ENCODE assay signal across 17 cellular contexts in the genomic region with DNA sequence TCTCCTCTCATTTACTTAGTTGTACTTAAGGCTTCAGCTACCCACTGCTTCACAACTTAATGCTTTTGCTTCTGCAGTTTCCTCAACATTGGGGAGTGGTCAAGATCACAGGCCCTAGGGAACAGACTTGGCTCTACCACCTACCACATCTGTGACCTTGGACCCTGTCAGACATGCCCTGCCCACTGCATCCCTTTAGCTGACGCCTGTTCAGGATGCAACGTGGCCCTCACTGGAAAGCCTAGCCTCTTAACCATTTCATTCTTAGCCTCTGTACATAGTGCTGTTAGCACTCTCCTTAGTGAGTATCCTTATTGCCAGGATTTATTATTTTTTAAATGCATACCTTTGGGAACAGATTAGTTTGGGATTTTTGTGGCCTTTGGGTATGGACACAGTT. TPM values are rescaled to one million over a fixed set of nuclear protein-coding genes. Genes with fewer than 3 reads are reported as not detected.
A peak's percentile ranks its signal among the peaks of the same experiment; 100 is the strongest.
DNase-seq lines count a peak whose midpoint lies in the region; ATAC-seq, FAIRE-seq and TF ChIP-seq lines count a peak whose summit lies in the region.
"Had no signal": no experiment of that assay in that cellular context is flagged by ENCODE, and none has a peak within 500 bp of the region (broad histone marks: within the 10 kb centered on the region; RNA-seq: fewer than 3 reads in every experiment).

No MANE protein-coding gene starts in this region.

- no peaks in the 10 kb centered on the region for H3K9me3 ChIP-seq in esophagus squamous epithelium
- no peaks in the 10 kb centered on the region for H3K9me3 ChIP-seq in thoracic aorta
- H3K9me3 ChIP-seq: A549 had no signal

- peaks cover 63% of the 10 kb centered on the region for H3K4me1 Mint-ChIP-seq in memory B cell

- H3K4me1 ChIP-seq in esophagus squamous epithelium (peaks cover 0 to 83% (median 43%) of the 10 kb centered on the region in 3 donors), thoracic aorta (ENCODE audit: control insufficient read depth in 1 of 2, low read depth in 2 of 2) (peaks cover 58 to 89% of the 10 kb centered on the region in 2 donors)
- H3K4me1 ChIP-seq: A549 had no signal

- TF ChIP-seq CTCF in esophagus squamous epithelium (IDR thresholded peaks at IDR 0.05) (no peak), thoracic aorta (IDR thresholded peaks at IDR 0.05) (no peak)

- no peaks in the 10 kb centered on the region for H3K9me3 Mint-ChIP-seq in memory B cell
- H3K9me3 Mint-ChIP-seq: IgD-negative memory B cell had no signal

- H3K36me3 ChIP-seq in esophagus squamous epithelium (peaks cover 0 to 6% (median 0%) of the 10 kb centered on the region in 3 donors), thoracic aorta (no peaks in the 10 kb centered on the region)

- no peaks in the 10 kb centered on the region for H3K27me3 Mint-ChIP-seq in memory B cell
- H3K27me3 Mint-ChIP-seq: IgD-negative memory B cell had no signal

- H3K4me3 Mint-ChIP-seq in memory B cell: no peak overlapping the region

- DNase-seq in Right ventricle myocardium superior (no peak), cardiac septum (ENCODE audit: low spot score) (no peak), esophagus squamous epithelium (lab: John Stamatoyannopoulos, UW) (no peak), memory B cell (ENCODE audit: low spot score in 2 of 2) (no peak), thoracic aorta (ENCODE audit: low spot score) (no peak), NCI-H187 (lab: John Stamatoyannopoulos, UW) (no peak), GM19239 (ENCODE audit: insufficient read length, low spot score) (no peak)
- DNase-seq: activated CD4-positive, alpha-beta T cell treated with anti-CD3 and anti-CD28 coated beads, Interleukin-2, amount 50 U/mL, for 4 hours; activated effector memory CD4-positive, alpha-beta T cell treated with Interleukin-2 at 50 U/mL for 16 hours; NCI-H1417 treated with DMSO at 0.1 percent for 48 hours; NCI-H526 treated with DMSO at 0.1 percent for 48 hours; T1000 had no signal

- H3K27ac ChIP-seq in esophagus squamous epithelium (peak overlapping the region in 3 of 4 donors; percentile 42 to 61 (median 46)), thoracic aorta (peak overlapping the region; percentile 49 to 62)
- H3K27ac ChIP-seq: A549 had no signal

- peaks cover 7% of the 10 kb centered on the region for H3K36me3 Mint-ChIP-seq in memory B cell

- H3K27me3 ChIP-seq in esophagus squamous epithelium (no peaks in the 10 kb centered on the region), thoracic aorta (replicated peaks; ENCODE audit: insufficient read depth) (no peaks in the 10 kb centered on the region)

- WGBS in esophagus squamous epithelium, 2 donors: 42 to 55% methylated on average over 2 of the region's 2 CpGs

- ATAC-seq in Right ventricle myocardium superior (ENCODE audit: poor library complexity) (peak; percentile 17), memory B cell (ENCODE audit: low read depth) (no peak), thoracic aorta (ENCODE audit: insufficient number of reproducible peaks, low FRiP score, low read depth) (no peak), HG02623 (IDR thresholded peaks at IDR 0.05; ENCODE audit: unreplicated experiment) (no peak)
- ATAC-seq: A549 had no signal

- TF ChIP-seq POLR2A in esophagus squamous epithelium (IDR thresholded peaks at IDR 0.05): no peak

- FAIRE-seq in GM19239 (lab: Jason Lieb, UNC): no peak
- FAIRE-seq: A549, bronchial epithelial cell, D721Med had no signal

- H3K4me3 ChIP-seq in esophagus squamous epithelium: no peak overlapping the region
- no peak overlapping the region for H3K4me3 ChIP-seq in thoracic aorta
- H3K4me3 ChIP-seq: A549 had no signal

- H3K27ac Mint-ChIP-seq in memory B cell: peak overlapping the region; percentile 22

- intact Hi-C loops in Right ventricle myocardium superior (cut with DNase I) (no loop called here), cardiac septum (cut with DNase I) (loop anchor here (5.0 kb wide), 1 partner anchor 135 kb away; a partner anchor contains a TSS), esophagus squamous epithelium (cut with DNase I) (no loop called here)

RNA-seq across cellular contexts. Expression of a gene that starts 34.4 kb away (rescaled TPM):
- total RNA-seq in Right ventricle myocardium superior: 37.5 TPM
- 40.2 TPM for total RNA-seq in cardiac septum
- 10 to 100 TPM; 20.7 to 36.5 (median 26.9) TPM for total RNA-seq in esophagus squamous epithelium
- 10 to 100 TPM; 58.5 to 98.0 TPM for total RNA-seq in thoracic aorta
